Comparison of ENCODE assay signal across 9 cellular contexts in genomic region chr1:204077979-204078696, GRCh38. TPM values are rescaled to one million over a fixed set of nuclear protein-coding genes. Genes with fewer than 3 reads are reported as not detected.
A peak's percentile ranks its signal among the peaks of the same experiment; 100 is the strongest.
DNase-seq lines count a peak whose midpoint lies in the region; ATAC-seq and TF ChIP-seq lines count a peak whose summit lies in the region.
"Had no signal": no experiment of that assay in that cellular context is flagged by ENCODE, and none has a peak within 500 bp of the region (broad histone marks: within the 10 kb centered on the region; RNA-seq: fewer than 3 reads in every experiment).

No MANE protein-coding gene starts in this region.

- TF ChIP-seq CTCF in adrenal gland (IDR thresholded peaks at IDR 0.05) (no peak), thoracic aorta (IDR thresholded peaks at IDR 0.05) (no peak)

- no peaks in the 10 kb centered on the region for H3K27me3 ChIP-seq in adrenal gland
- no peaks in the 10 kb centered on the region for H3K27me3 ChIP-seq in thoracic aorta (replicated peaks; ENCODE audit: insufficient read depth)

- TF ChIP-seq POLR2A in adrenal gland (IDR thresholded peaks at IDR 0.05), result no peak

- intact Hi-C loops in adrenal gland (cut with DNase I), result loop anchor here (5.0 kb wide), 1 partner anchor 49 kb away; no protein-coding TSS in a partner anchor

- DNase-seq in NCI-H1417 (lab: John Stamatoyannopoulos, UW) (peak; percentile 89 to 98 (median 97)), adrenal gland (no peak), iPS-NIHi7 (ENCODE audit: extremely low spot score) (peak; percentile 73), thoracic aorta (ENCODE audit: low spot score) (no peak), cortex of kidney (lab: John Stamatoyannopoulos, UW) (no peak)
- DNase-seq in activated CD4-positive, alpha-beta T cell treated with anti-CD3 and anti-CD28 coated beads for 1 hour, result no peak

- ATAC-seq in thoracic aorta (ENCODE audit: insufficient number of reproducible peaks, low FRiP score, low read depth) (no peak), HG02981 (IDR thresholded peaks at IDR 0.05; ENCODE audit: unreplicated experiment) (no peak), HG03342 (IDR thresholded peaks at IDR 0.05; ENCODE audit: unreplicated experiment) (no peak)
- ATAC-seq: GM12878 had no signal

- peaks cover 23 to 69% of the 10 kb centered on the region in 2 donors for H3K4me1 ChIP-seq in adrenal gland (replicated peaks in 1 of 2)
- peaks cover 18 to 75% of the 10 kb centered on the region in 2 donors for H3K4me1 ChIP-seq in thoracic aorta (ENCODE audit: control insufficient read depth in 1 of 2, low read depth in 2 of 2)

- no peaks in the 10 kb centered on the region for H3K9me3 ChIP-seq in adrenal gland (replicated peaks in 1 of 3)
- no peaks in the 10 kb centered on the region for H3K9me3 ChIP-seq in thoracic aorta

- H3K36me3 ChIP-seq in adrenal gland (replicated peaks in 1 of 2) (no peaks in the 10 kb centered on the region), thoracic aorta (no peaks in the 10 kb centered on the region)

- WGBS in adrenal gland, 4 donors, result 50 to 76% (median 60%) methylated on average over 13 to 17 of the region's 17 CpGs

- peak overlapping the region in 3 of 5 donors; percentile 18 to 85 (median 63) for H3K27ac ChIP-seq in adrenal gland
- peak overlapping the region; percentile 29 to 73 for H3K27ac ChIP-seq in thoracic aorta

- H3K4me3 ChIP-seq in adrenal gland (no peak overlapping the region), thoracic aorta (peak overlapping the region; percentile 7)
- H3K4me3 ChIP-seq: GM12878 had no signal

RNA-seq across cellular contexts. Expression of gene SOX13, which starts 5.2 kb away (rescaled TPM):
- 10 to 100 TPM; 13.7 to 44.5 (median 28.7) TPM for total RNA-seq in adrenal gland
- 10 to 100 TPM; 10.1 to 23.6 (median 10.3) TPM for polyA plus RNA-seq in adrenal gland
- 10 to 100 TPM; 27.2 to 33.2 TPM for total RNA-seq in thoracic aorta

Comparison
In these comparisons a context has a peak if more than half of its experiments do, and no peak if none do; other contexts are left out.
1. DNase-seq: peak in NCI-H1417 (3 of 3) and iPS-NIHi7 (single experiment); none in adrenal gland (0 of 7), thoracic aorta (single experiment), cortex of kidney (single experiment) and activated CD4-positive, alpha-beta T cell treated with anti-CD3 and anti-CD28 coated beads for 1 hour (single experiment).